In the genomic region with DNA sequence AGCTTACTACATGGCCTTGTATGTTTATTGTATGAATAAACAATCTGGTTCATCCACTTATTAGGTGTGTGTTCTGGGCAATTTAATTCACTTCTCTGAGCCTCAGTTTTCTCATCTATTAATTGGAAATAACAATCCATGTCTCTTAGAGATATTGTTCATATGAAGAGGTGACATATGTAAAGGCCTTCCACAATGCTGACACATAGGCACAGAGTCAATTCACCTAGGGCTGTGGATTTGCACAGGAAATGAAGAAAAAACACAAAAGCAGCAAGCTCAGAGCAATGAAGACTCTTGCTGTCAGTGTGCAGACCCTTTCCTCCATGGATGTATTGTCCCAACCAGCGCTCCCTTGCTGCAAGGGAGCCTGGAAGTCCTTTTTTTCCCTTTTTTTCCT, we compare ENCODE assay signal across 17 cellular contexts.
DNase-seq lines count a peak whose midpoint lies in the region; ATAC-seq and TF ChIP-seq lines count a peak whose summit lies in the region.
"Had no signal": no experiment of that assay in that cellular context is flagged by ENCODE, and none has a peak within 500 bp of the region (broad histone marks: within the 10 kb centered on the region; RNA-seq: fewer than 3 reads in every experiment).

No MANE protein-coding gene starts in this region.

- H3K36me3 Mint-ChIP-seq in activated T-helper 1 cell treated with anti-CD3 and anti-CD28 coated beads, Interleukin-12 subunit alpha, Interleukin-12 subunit beta, Interleukin-2, Interleukin-4 antibody, amounts not matched to agents 30 ng/mL and 10 ng/mL and 1 ng/mL, durations not matched to agents 14 hours and 24 hours and 36 hours (ENCODE audit: low read depth): no peaks in the 10 kb centered on the region
- H3K36me3 Mint-ChIP-seq: CD4-positive, CD25-positive, alpha-beta regulatory T cell had no signal

- intact Hi-C loops in IMR-90 (cut with micrococcal nuclease): no loop called here
- intact Hi-C loops in transverse colon (cut with DNase I; ENCODE audit: low total_unique reads): no loop called here
- intact Hi-C loops in activated T-helper 1 cell treated with anti-CD3 and anti-CD28 coated beads, Interleukin-12 subunit alpha, Interleukin-12 subunit beta, Interleukin-2, Interleukin-4 antibody, amounts not matched to agents 30 ng/mL and 10 ng/mL and 1 ng/mL, durations not matched to agents 14 hours and 24 hours and 36 hours (cut with micrococcal nuclease): no loop called here

- peak overlapping the region; percentile 72 for H4K91ac ChIP-seq in IMR-90 (ENCODE audit: insufficient read depth, low read depth, low read length)

- peak overlapping the region; percentile 39; the same call in 1 of the 2 replicates for H3K23ac ChIP-seq in IMR-90 (ENCODE audit: low read depth, low read length)
- H3K23ac ChIP-seq in mesendoderm (ENCODE audit: low read length): no peak overlapping the region

- H4K20me1 ChIP-seq in IMR-90 (ENCODE audit: insufficient read depth, low read length): no peaks in the 10 kb centered on the region

- H2BK5ac ChIP-seq in IMR-90 (ENCODE audit: low read depth, low read length, poor library complexity, severe bottlenecking) (peak overlapping the region; percentile 84), mesendoderm (ENCODE audit: low read length) (peak overlapping the region; percentile 64)

- peak overlapping the region in 1 of 2 experiments; percentile 76; a peak in 2 of 4 replicates for H4K8ac ChIP-seq in IMR-90 (ENCODE audit: low read depth in 2 of 2, low read length in 2 of 2)
- no peak overlapping the region for H4K8ac ChIP-seq in mesendoderm (ENCODE audit: low read depth, low read length)

- peak overlapping the region; percentile 77 for H3K4ac ChIP-seq in IMR-90 (ENCODE audit: low read depth, low read length)
- H3K4ac ChIP-seq in mesendoderm (ENCODE audit: low read depth, low read length): no peak overlapping the region

- H3K4me1 Mint-ChIP-seq in activated T-helper 1 cell treated with anti-CD3 and anti-CD28 coated beads, Interleukin-12 subunit alpha, Interleukin-12 subunit beta, Interleukin-2, Interleukin-4 antibody, amounts not matched to agents 30 ng/mL and 10 ng/mL and 1 ng/mL, durations not matched to agents 14 hours and 24 hours and 36 hours (ENCODE audit: low read depth): no peaks in the 10 kb centered on the region
- H3K4me1 Mint-ChIP-seq: CD4-positive, CD25-positive, alpha-beta regulatory T cell had no signal

- H4K5ac ChIP-seq in IMR-90 (ENCODE audit: low read depth, low read length): peak overlapping the region; percentile 24; the same call in 1 of the 2 replicates
- no peak overlapping the region for H4K5ac ChIP-seq in mesendoderm (ENCODE audit: low read length)

- no peak for TF ChIP-seq EP300 in transverse colon (IDR thresholded peaks at IDR 0.05; ENCODE audit: low read depth)

- dilution Hi-C loops in IMR-90 (cut with HindIII; ENCODE audit: low sequenced_read_pairs, unreplicated experiment): no loop called here

- H2BK120ac ChIP-seq in IMR-90 (ENCODE audit: low read depth, low read length) (peak overlapping the region; percentile 85), mesendoderm (ENCODE audit: low read depth, low read length) (no peak overlapping the region)

- in situ Hi-C loops in IMR-90 (cut with MboI; ENCODE audit: low sequenced_read_pairs) (no loop called here), transverse colon (cut with MboI; ENCODE audit: low pct_ligation_motif_present in 1 of 4, low pct_unique_long_range_greater_than_20kb in 1 of 4, low sequenced_read_pairs in 3 of 4) (no loop called here)

- H3K4me2 ChIP-seq in IMR-90 (ENCODE audit: low read depth, low read length) (no peak overlapping the region; the same call in 1 of the 2 replicates), mesendoderm (ENCODE audit: low read length) (no peak overlapping the region)
- H3K4me2 ChIP-seq: KMS-11 had no signal

- H3K4me1 ChIP-seq in ACC112 (ENCODE audit: control insufficient read depth, insufficient read depth, low read length, unreplicated experiment) (peaks cover 37% of the 10 kb centered on the region), IMR-90 (ENCODE audit: control insufficient read depth, insufficient read depth, low read length) (peaks cover 16% of the 10 kb centered on the region), mesendoderm (ENCODE audit: control insufficient read depth, low read depth, low read length) (peaks cover 16% of the 10 kb centered on the region), transverse colon (no peaks in the 10 kb centered on the region)

- no peaks in the 10 kb centered on the region for H3K9me3 Mint-ChIP-seq in activated T-helper 1 cell treated with anti-CD3 and anti-CD28 coated beads, Interleukin-12 subunit alpha, Interleukin-12 subunit beta, Interleukin-2, Interleukin-4 antibody, amounts not matched to agents 30 ng/mL and 10 ng/mL and 1 ng/mL, durations not matched to agents 14 hours and 24 hours and 36 hours

- peaks cover 13% of the 10 kb centered on the region for H3K9me1 ChIP-seq in IMR-90 (ENCODE audit: insufficient read depth, low read length)

- 0 out of 2 replicates have a peak overlapping the region, but pooled peaks have one; percentile 13 for H3K4me3 ChIP-seq in ACC112 (ENCODE audit: low read depth, low read length)
- H3K4me3 ChIP-seq in IMR-90 (ENCODE audit: insufficient read depth, low read depth, low read length): no peak overlapping the region
- no peak overlapping the region for H3K4me3 ChIP-seq in epithelial cell of esophagus (ENCODE audit: low read length)
- no peak overlapping the region for H3K4me3 ChIP-seq in mesendoderm (ENCODE audit: low read length)
- H3K4me3 ChIP-seq in transverse colon: no peak overlapping the region
- H3K4me3 ChIP-seq: MG63, SJCRH30 had no signal

- H3K56ac ChIP-seq in IMR-90 (ENCODE audit: extremely low read depth, insufficient read depth, low read length) (no peak overlapping the region), mesendoderm (ENCODE audit: low read length) (no peak overlapping the region)

- H2AK5ac ChIP-seq in IMR-90 (ENCODE audit: low read depth, low read length): peak overlapping the region; percentile 87; the same call in 1 of the 2 replicates
- H2AK5ac ChIP-seq in mesendoderm (ENCODE audit: low read length): peak overlapping the region; percentile 50

- TF ChIP-seq POLR2A in IMR-90 (IDR thresholded peaks at IDR 0.05; ENCODE audit: low read depth, low read length): no peak
- TF ChIP-seq POLR2A in transverse colon (IDR thresholded peaks at IDR 0.05): no peak

- H3K14ac ChIP-seq in IMR-90 (replicated peaks; ENCODE audit: low read depth, low read length): peak overlapping the region; percentile 89

- peak overlapping the region; percentile 47; the same call in 2 of the 3 replicates for H2BK15ac ChIP-seq in IMR-90 (ENCODE audit: low read depth, low read length)
- no peak overlapping the region for H2BK15ac ChIP-seq in mesendoderm (replicated peaks; ENCODE audit: low read depth)

- CTCF ChIA-PET in IMR-90 (lab: Yijun Ruan, JAX): interaction anchor here (1.0 to 1.4 kb wide), 2 partner anchors 13 to 34 kb away, joined by 3 to 5 read pairs; no protein-coding TSS in a partner anchor

- H3K36me3 ChIP-seq in ACC112 (ENCODE audit: insufficient read depth, low read length): no peaks in the 10 kb centered on the region
- no peaks in the 10 kb centered on the region for H3K36me3 ChIP-seq in IMR-90 (ENCODE audit: control insufficient read depth, insufficient read depth, low read length)
- no peaks in the 10 kb centered on the region for H3K36me3 ChIP-seq in mesendoderm (ENCODE audit: control insufficient read depth, insufficient read depth, low read length)
- no peaks in the 10 kb centered on the region for H3K36me3 ChIP-seq in transverse colon
- H3K36me3 ChIP-seq: MG63, SJCRH30 had no signal

- H2AFZ ChIP-seq in ACC112 (ENCODE audit: low read length, unreplicated experiment) (peak overlapping the region; percentile 47), IMR-90 (replicated peaks; ENCODE audit: low read length, poor library complexity) (no peak overlapping the region)

- WGBS in IMR-90 (ENCODE audit: extremely low coverage in 2 of 2, insufficient read length in 1 of 2), 2 experiments: no CpG with 5 or more reads among the region's 1 CpG
- no CpG with 5 or more reads among the region's 1 CpG for WGBS in mesendoderm (ENCODE audit: extremely low coverage, insufficient coverage, low lambda C conversion rate)
- 78 to 100% methylated on average over 1 of the region's 1 CpG for WGBS in transverse colon (ENCODE audit: low coverage in 1 of 2), 2 donors

- no peak overlapping the region for H3K9ac ChIP-seq in IMR-90 (ENCODE audit: low read depth, low read length)
- no peak overlapping the region for H3K9ac ChIP-seq in mesendoderm (ENCODE audit: low read length)
- H3K9ac ChIP-seq: KMS-11 had no signal

- TF ChIP-seq RAD21 in IMR-90 (IDR thresholded peaks at IDR 0.05; ENCODE audit: low read length): no peak

- no TSS peak for BruUV-seq in IMR-90 (replicated peaks; lab: Mats Ljungman, UMichigan)

- DNase-seq in IMR-90: no peak
- DNase-seq in epithelial cell of esophagus (ENCODE audit: low read depth): peak; percentile 41
- no peak for DNase-seq in mesendoderm
- DNase-seq in transverse colon: no peak
- no peak for DNase-seq in AG20443 (ENCODE audit: low spot score)
- DNase-seq in activated T-helper 1 cell treated with anti-CD3 and anti-CD28 coated beads, Interleukin-12 subunit alpha, Interleukin-12 subunit beta, Interleukin-2, Interleukin-4 antibody, amounts not matched to agents 30 ng/mL and 10 ng/mL and 1 ng/mL, durations not matched to agents 14 hours and 24 hours and 36 hours (ENCODE audit: low spot score): no peak
- no peak for DNase-seq in NCI-H345 (lab: John Stamatoyannopoulos, UW)
- DNase-seq: CD4-positive, CD25-positive, alpha-beta regulatory T cell; DND-41; MG63; NCI-H1092 treated with DMSO at 0.1 percent for 48 hours; NCI-H1694; NCI-H2107; NCI-H446; SJCRH30 had no signal

- no peaks in the 10 kb centered on the region for H3K27me3 ChIP-seq in ACC112 (ENCODE audit: insufficient read depth, low read length)
- H3K27me3 ChIP-seq in IMR-90 (ENCODE audit: control insufficient read depth, insufficient read depth, low read length): no peaks in the 10 kb centered on the region
- no peaks in the 10 kb centered on the region for H3K27me3 ChIP-seq in mesendoderm (ENCODE audit: insufficient read depth, low read length, poor library complexity)
- no peaks in the 10 kb centered on the region for H3K27me3 ChIP-seq in transverse colon
- H3K27me3 ChIP-seq: MG63, SJCRH30 had no signal

- no peak overlapping the region for H3K4me3 Mint-ChIP-seq in activated T-helper 1 cell treated with anti-CD3 and anti-CD28 coated beads, Interleukin-12 subunit alpha, Interleukin-12 subunit beta, Interleukin-2, Interleukin-4 antibody, amounts not matched to agents 30 ng/mL and 10 ng/mL and 1 ng/mL, durations not matched to agents 14 hours and 24 hours and 36 hours
- H3K4me3 Mint-ChIP-seq: CD4-positive, CD25-positive, alpha-beta regulatory T cell had no signal

- H3K27ac ChIP-seq in ACC112 (ENCODE audit: low read depth, low read length) (peak overlapping the region; percentile 66), IMR-90 (ENCODE audit: insufficient read depth, low read length) (no peak overlapping the region), mesendoderm (ENCODE audit: low read depth, low read length) (no peak overlapping the region), transverse colon (no peak overlapping the region)
- H3K27ac ChIP-seq: KMS-11, SJCRH30 had no signal

- no peaks in the 10 kb centered on the region for H3K27me3 Mint-ChIP-seq in activated T-helper 1 cell treated with anti-CD3 and anti-CD28 coated beads, Interleukin-12 subunit alpha, Interleukin-12 subunit beta, Interleukin-2, Interleukin-4 antibody, amounts not matched to agents 30 ng/mL and 10 ng/mL and 1 ng/mL, durations not matched to agents 14 hours and 24 hours and 36 hours (ENCODE audit: insufficient read depth)

- H3K18ac ChIP-seq in IMR-90 (ENCODE audit: low read depth, low read length) (peak overlapping the region; percentile 60; the same call in 1 of the 2 replicates), mesendoderm (ENCODE audit: low read length) (no peak overlapping the region)

- H3K79me2 ChIP-seq in ACC112 (ENCODE audit: control insufficient read depth, insufficient read depth, low read length, unreplicated experiment) (no peaks in the 10 kb centered on the region), mesendoderm (ENCODE audit: control insufficient read depth, insufficient read depth, low read length) (no peaks in the 10 kb centered on the region)

- POLR2A ChIA-PET in IMR-90 (lab: Charles Lee; ENCODE audit: unreplicated experiment): no interaction called here

- TF ChIP-seq CTCF in IMR-90 (conservative IDR thresholded peaks at IDR 0.05; ENCODE audit: low read depth, low read length): no peak
- no peak for TF ChIP-seq CTCF in epithelial cell of esophagus (IDR thresholded peaks at IDR 0.05; ENCODE audit: insufficient read depth, low read depth, low read length, missing control alignments)
- TF ChIP-seq CTCF in transverse colon (IDR thresholded peaks at IDR 0.05): no peak

- H3K9me3 ChIP-seq in IMR-90 (ENCODE audit: control insufficient read depth, insufficient read depth, low read length): no peaks in the 10 kb centered on the region
- no peaks in the 10 kb centered on the region for H3K9me3 ChIP-seq in transverse colon
- H3K9me3 ChIP-seq: MG63, SJCRH30 had no signal

- no peak overlapping the region for H2AK9ac ChIP-seq in IMR-90 (replicated peaks; ENCODE audit: low read depth, low read length, poor library complexity)

- no peak for ATAC-seq in IMR-90 (ENCODE audit: low read depth)

- no peak overlapping the region for H3K27ac Mint-ChIP-seq in activated T-helper 1 cell treated with anti-CD3 and anti-CD28 coated beads, Interleukin-12 subunit alpha, Interleukin-12 subunit beta, Interleukin-2, Interleukin-4 antibody, amounts not matched to agents 30 ng/mL and 10 ng/mL and 1 ng/mL, durations not matched to agents 14 hours and 24 hours and 36 hours
- H3K27ac Mint-ChIP-seq: CD4-positive, CD25-positive, alpha-beta regulatory T cell had no signal

- H3K79me1 ChIP-seq in IMR-90 (ENCODE audit: low read depth in 1 of 2, low read length in 2 of 2): no peaks in the 10 kb centered on the region
- H3K79me1 ChIP-seq in mesendoderm (ENCODE audit: low read length): no peaks in the 10 kb centered on the region

- peak overlapping the region; percentile 95; the same call in 1 of the 2 replicates for H2BK20ac ChIP-seq in IMR-90 (ENCODE audit: low read depth, low read length)
